21 cellular contexts compared by ENCODE assay signal in the genomic region with DNA sequence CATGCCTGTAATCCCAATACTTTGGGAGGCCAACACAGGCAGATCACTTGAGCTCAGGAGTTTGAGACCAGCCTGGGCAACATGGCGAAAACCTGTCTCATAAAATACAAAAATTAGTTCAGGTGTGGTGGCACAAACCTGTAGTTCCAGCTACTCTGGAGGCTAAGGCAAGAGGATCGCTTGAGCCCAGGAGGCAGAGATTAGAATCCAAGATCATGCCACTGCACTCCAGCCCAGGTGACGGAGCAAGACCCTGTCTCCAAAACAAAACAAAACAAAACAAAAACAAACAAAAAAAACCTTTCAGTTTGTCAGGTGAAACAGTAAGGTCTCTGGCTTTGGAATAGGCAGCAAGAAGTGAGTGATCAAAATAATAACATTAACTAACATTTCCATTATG.
"Had no signal": no experiment of that assay in that cellular context is flagged by ENCODE, and none has a peak within 500 bp of the region (broad histone marks: within the 10 kb centered on the region; RNA-seq: fewer than 3 reads in every experiment).

No MANE protein-coding gene starts in this region.

- DNase-seq: Karpas-422, KG1, MG63, NCI-H1092, NCI-H146, NCI-H1694 treated with DMSO at 0.1 percent for 48 hours, NCI-H1930, NCI-H2081, NCI-H2107, NCI-H2227 treated with DMSO at 0.1 percent for 48 hours, NCI-H446, NCI-H510A, NCI-H524 treated with DMSO at 0.1 percent for 48 hours, NCI-H69, NCI-H774, Peyer's patch, RPMI8226, SHP77 treated with DMSO at 0.1 percent for 48 hours, SJCRH30, T-cell had no signal

- H3K36me3 ChIP-seq: MG63, Peyer's patch, SJCRH30 had no signal

- H3K27me3 ChIP-seq: MG63, Peyer's patch, SJCRH30 had no signal

- H3K27ac ChIP-seq: Peyer's patch, SJCRH30 had no signal

- H3K9me3 ChIP-seq: MG63, Peyer's patch had no signal

- H3K4me3 ChIP-seq: MG63, Peyer's patch, SJCRH30 had no signal

- ATAC-seq: HepG2, T-cell had no signal
